21 cellular contexts compared by ENCODE assay signal in the genomic region with DNA sequence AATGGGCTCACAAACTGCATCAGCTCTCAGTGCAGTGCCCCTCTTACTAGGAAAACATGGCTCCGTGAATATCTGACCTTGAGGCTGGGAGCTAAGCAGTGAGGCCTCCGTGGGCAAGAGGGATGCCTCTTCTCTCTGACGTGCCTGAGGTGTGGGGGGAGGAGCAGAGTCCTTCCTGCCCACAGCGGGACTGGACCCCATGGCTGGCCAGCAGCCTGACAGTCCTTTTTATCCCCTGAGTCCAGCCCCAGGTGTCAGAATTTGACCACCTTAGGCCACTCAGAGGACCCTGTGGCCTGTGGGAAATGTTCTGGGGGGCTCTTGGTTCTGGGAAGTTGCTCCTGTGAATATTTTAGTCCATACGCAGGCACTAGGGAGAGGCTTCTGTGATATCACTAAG. TPM values are rescaled to one million over a fixed set of nuclear protein-coding genes. Genes with fewer than 3 reads are reported as not detected.
"Had no signal": no experiment of that assay in that cellular context is flagged by ENCODE, and none has a peak within 500 bp of the region (broad histone marks: within the 10 kb centered on the region; RNA-seq: fewer than 3 reads in every experiment).

No MANE protein-coding gene starts in this region.

- H3K4me1 ChIP-seq: prostate gland, right lobe of liver had no signal

- H3K4me3 Mint-ChIP-seq: activated B cell treated with CpG ODN at 0.5 μM for 24 hours; activated CD8-positive, alpha-beta T cell treated with anti-CD3 and anti-CD28 coated beads for 36 hours; activated naive CD4-positive, alpha-beta T cell treated with anti-CD3 and anti-CD28 coated beads, Interleukin-2, amount 10 ng/mL, durations not matched to agents 7 days and 5 days; activated naive CD8-positive, alpha-beta T cell treated with anti-CD3 and anti-CD28 coated beads, Interleukin-2, amount 50 U/mL, for 24 hours; stimulated activated memory B cell treated with anti-CD40 and anti-IgM and Interleukin-4, amounts not matched to agents 10 μg/mL and 1 μg/mL and 100 μg/mL, for 72 hours; type B pancreatic cell had no signal

- H3K9me3 ChIP-seq: gastroesophageal sphincter, lower lobe of right lung, prostate gland, right lobe of liver had no signal

- H3K27me3 Mint-ChIP-seq: activated B cell treated with CpG ODN at 0.5 μM for 24 hours; activated CD8-positive, alpha-beta T cell treated with anti-CD3 and anti-CD28 coated beads for 36 hours; activated naive CD8-positive, alpha-beta T cell treated with anti-CD3 and anti-CD28 coated beads, Interleukin-2, amount 50 U/mL, for 24 hours; stimulated activated memory B cell treated with anti-CD40 and anti-IgM and Interleukin-4, amounts not matched to agents 10 μg/mL and 1 μg/mL and 100 μg/mL, for 72 hours; type B pancreatic cell had no signal

- H3K27ac Mint-ChIP-seq: activated B cell treated with CpG ODN at 0.5 μM for 24 hours; activated CD8-positive, alpha-beta T cell treated with anti-CD3 and anti-CD28 coated beads for 36 hours; activated naive CD4-positive, alpha-beta T cell treated with anti-CD3 and anti-CD28 coated beads, Interleukin-2, amount 10 ng/mL, durations not matched to agents 7 days and 5 days; activated naive CD8-positive, alpha-beta T cell treated with anti-CD3 and anti-CD28 coated beads, Interleukin-2, amount 50 U/mL, for 24 hours; stimulated activated memory B cell treated with anti-CD40 and anti-IgM and Interleukin-4, amounts not matched to agents 10 μg/mL and 1 μg/mL and 100 μg/mL, for 72 hours; type B pancreatic cell had no signal

- H3K27me3 ChIP-seq: gastroesophageal sphincter, right lobe of liver had no signal

- H3K4me3 ChIP-seq: gastroesophageal sphincter, lower lobe of right lung, prostate gland, right lobe of liver had no signal

- H3K27ac ChIP-seq: lower lobe of right lung, right lobe of liver had no signal

- DNase-seq: activated B cell treated with CpG ODN at 0.5 μM for 24 hours; activated CD4-positive, alpha-beta T cell treated with anti-CD3 and anti-CD28 coated beads for 48 hours; activated CD8-positive, alpha-beta T cell treated with anti-CD3 and anti-CD28 coated beads for 36 hours; activated effector memory CD4-positive, alpha-beta T cell treated with Interleukin-2 at 50 U/mL for 16 hours; activated naive CD4-positive, alpha-beta T cell treated with anti-CD3 and anti-CD28 coated beads, Interleukin-2, amount 10 ng/mL, durations not matched to agents 7 days and 5 days; activated naive CD8-positive, alpha-beta T cell treated with anti-CD3 and anti-CD28 coated beads, Interleukin-2, amount 50 U/mL, for 24 hours; activated T-cell treated with anti-CD3 and anti-CD28 coated beads, Interleukin-2, amount 50 U/mL, for 1 hour; aorta; cerebellar nuclear complex; cortex of kidney; lower lobe of right lung; right lobe of liver; stimulated activated CD4-positive, alpha-beta T cell treated with anti-CD3 and anti-CD28 coated beads, Interleukin-4, amount 100 ng/mL, for 4 hours; T-helper 1 cell; T-helper 9 cell had no signal

- H3K36me3 Mint-ChIP-seq: activated naive CD4-positive, alpha-beta T cell treated with anti-CD3 and anti-CD28 coated beads, Interleukin-2, amount 10 ng/mL, durations not matched to agents 7 days and 5 days had no signal

- ATAC-seq: activated CD8-positive, alpha-beta T cell treated with anti-CD3 and anti-CD28 coated beads for 36 hours; activated naive CD8-positive, alpha-beta T cell treated with anti-CD3 and anti-CD28 coated beads, Interleukin-2, amount 50 U/mL, for 24 hours; esophagus mucosa; gastroesophageal sphincter; lower lobe of right lung had no signal

- H3K4me1 Mint-ChIP-seq: activated B cell treated with CpG ODN at 0.5 μM for 24 hours; activated naive CD8-positive, alpha-beta T cell treated with anti-CD3 and anti-CD28 coated beads, Interleukin-2, amount 50 U/mL, for 24 hours had no signal

- H3K36me3 ChIP-seq: prostate gland, right lobe of liver had no signal

- H3K9me3 Mint-ChIP-seq: activated B cell treated with CpG ODN at 0.5 μM for 24 hours; activated CD8-positive, alpha-beta T cell treated with anti-CD3 and anti-CD28 coated beads for 36 hours; activated naive CD4-positive, alpha-beta T cell treated with anti-CD3 and anti-CD28 coated beads, Interleukin-2, amount 10 ng/mL, durations not matched to agents 7 days and 5 days; activated naive CD8-positive, alpha-beta T cell treated with anti-CD3 and anti-CD28 coated beads, Interleukin-2, amount 50 U/mL, for 24 hours; stimulated activated memory B cell treated with anti-CD40 and anti-IgM and Interleukin-4, amounts not matched to agents 10 μg/mL and 1 μg/mL and 100 μg/mL, for 72 hours; type B pancreatic cell had no signal

RNA-seq across cellular contexts. Expression of a gene that starts 23.5 kb away (rescaled TPM):
- total RNA-seq: activated B cell treated with CpG ODN at 0.5 μM for 24 hours; activated CD8-positive, alpha-beta T cell treated with anti-CD3 and anti-CD28 coated beads for 36 hours had no signal
- polyA plus RNA-seq: neural cell had no signal
